In the genomic region with DNA sequence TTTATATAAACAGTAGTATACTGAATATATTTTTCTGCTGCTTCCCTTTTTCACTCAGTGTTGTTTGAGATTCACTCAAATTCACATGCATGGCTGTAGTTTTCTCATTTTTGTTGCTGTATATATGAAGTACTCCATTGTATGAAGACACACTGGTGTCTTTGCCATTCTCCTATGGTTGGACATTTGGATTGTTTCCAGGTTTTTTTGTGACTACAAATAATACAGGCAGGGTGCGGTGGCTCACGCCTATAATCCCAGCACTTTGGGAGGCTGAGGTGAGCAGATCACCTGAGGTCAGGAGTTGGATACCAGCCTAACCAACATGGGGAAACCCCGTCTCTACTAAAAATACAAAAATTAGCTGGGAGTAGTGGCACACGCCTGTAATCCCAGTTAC, we compare ENCODE assay signal across 5 cellular contexts. TPM values are rescaled to one million over a fixed set of nuclear protein-coding genes. Genes with fewer than 3 reads are reported as not detected.
"Had no signal": no experiment of that assay in that cellular context is flagged by ENCODE, and none has a peak within 500 bp of the region (broad histone marks: within the 10 kb centered on the region; RNA-seq: fewer than 3 reads in every experiment).

No MANE protein-coding gene starts in this region.

RNA-seq across cellular contexts. Expression of gene MLXIPL, which starts 36.3 kb away (rescaled TPM):
- total RNA-seq: lung microvascular endothelial cell, natural killer cell, pulmonary artery endothelial cell, smooth muscle cell, temporal lobe had no signal
- polyA plus RNA-seq: smooth muscle cell had no signal
